In genomic region chr3:49924683-49925082, GRCh38 we compare ENCODE assay signal across 1 cellular context.
TF ChIP-seq lines count a peak whose summit lies in the region.

No MANE protein-coding gene starts in this region.

TF ChIP-seq in HEK293, 187 proteins besides CTCF, POLR2A, EP300 and RAD21 (continued from another document):
- peak; percentile 73 for TF ChIP-seq PRDM10 (tag by site-specific recombination; IDR thresholded peaks at IDR 0.05)
- peak; percentile 67 for TF ChIP-seq ZBTB21 (tag by site-specific recombination; IDR thresholded peaks at IDR 0.05)
- no peak for TF ChIP-seq ZBTB10 (tag by site-specific recombination; IDR thresholded peaks at IDR 0.05)
